In genomic region chr11:64165842-64166635, GRCh38 we compare ENCODE assay signal across 8 cellular contexts. TPM values are rescaled to one million over a fixed set of nuclear protein-coding genes. Genes with fewer than 3 reads are reported as not detected.
DNase-seq lines count a peak whose midpoint lies in the region; ATAC-seq and TF ChIP-seq lines count a peak whose summit lies in the region.

Gene MACROD1 (minus strand): TSS chr11:64166113. CDS start chr11:64165994, 119 bp downstream.

- H3K27ac Mint-ChIP-seq in T-helper 17 cell = peak within 1 kb of the TSS; percentile 79

- ATAC-seq in HG02678 (IDR thresholded peaks at IDR 0.05; ENCODE audit: unreplicated experiment) (peak; percentile 83), T-helper 17 cell (peak; percentile 96), right cardiac atrium (peak; percentile 92 to 94)

- DNase-seq in GM06990 (ENCODE audit: extremely low read depth, insufficient read length) = peak; percentile 87
- DNase-seq in NCI-H1417 treated with DMSO at 0.1 percent for 48 hours (lab: John Stamatoyannopoulos, UW) = peak; percentile 61
- DNase-seq in T-helper 17 cell = peak; percentile 58 to 68 (median 68)
- DNase-seq in right cardiac atrium = peak; percentile 88 to 96 (median 93)
- DNase-seq in vagina (ENCODE audit: extremely low spot score in 2 of 2) = no peak

- intact Hi-C loops in right cardiac atrium (cut with DNase I) (no loop called here), vagina (cut with DNase I) (loop anchor here (10.0 kb wide), 1 partner anchor 1401 kb away; the partner anchor contains the start of gene POLR2G)

- TF ChIP-seq CTCF in GM06990 (IDR thresholded peaks at IDR 0.05; ENCODE audit: insufficient read depth, low read length, poor library complexity, severe bottlenecking) (peak; percentile 4), vagina (IDR thresholded peaks at IDR 0.05) (no peak)

- H3K4me1 ChIP-seq in right cardiac atrium (ENCODE audit: control insufficient read depth, insufficient read depth, low read length) (no peaks in the 10 kb centered on the region), rectal smooth muscle tissue (ENCODE audit: control insufficient read depth, insufficient read depth, low read length) (peaks cover 3% of the 10 kb centered on the region), vagina (peaks cover 30% of the 10 kb centered on the region)

- H3K36me3 Mint-ChIP-seq in T-helper 17 cell (ENCODE audit: low read depth) = no peaks in the 10 kb centered on the region

- H3K36me3 ChIP-seq in GM06990 (ENCODE audit: control insufficient read depth, insufficient read depth, low read length) (no peaks in the 10 kb centered on the region), rectal smooth muscle tissue (ENCODE audit: control insufficient read depth, insufficient read depth, low read length) (no peaks in the 10 kb centered on the region), vagina (no peaks in the 10 kb centered on the region)

- H3K27me3 Mint-ChIP-seq in T-helper 17 cell = no peaks in the 10 kb centered on the region

- H3K4me3 Mint-ChIP-seq in T-helper 17 cell = peak within 1 kb of the TSS; percentile 93

- peak within 1 kb of the TSS; percentile 30 for H3K9ac ChIP-seq in rectal smooth muscle tissue (ENCODE audit: low read length)

- 1% methylated on average over 92 of the region's 92 CpGs for WGBS in right cardiac atrium

- H3K27me3 ChIP-seq in GM06990 (replicated peaks; ENCODE audit: control insufficient read depth, insufficient read depth, low read length) (no peaks in the 10 kb centered on the region), right cardiac atrium (ENCODE audit: control insufficient read depth, insufficient read depth) (no peaks in the 10 kb centered on the region), rectal smooth muscle tissue (ENCODE audit: control insufficient read depth, insufficient read depth, low read length) (no peaks in the 10 kb centered on the region), vagina (no peaks in the 10 kb centered on the region)

- H3K9me3 ChIP-seq in T-helper 17 cell (ENCODE audit: control insufficient read depth, low read length, poor library complexity, severe bottlenecking) (no peaks in the 10 kb centered on the region), right cardiac atrium (ENCODE audit: control insufficient read depth, low read length) (no peaks in the 10 kb centered on the region), vagina (no peaks in the 10 kb centered on the region)

- H3K4me3 ChIP-seq in GM06990 (replicated peaks; ENCODE audit: low read depth, low read length) = peak within 1 kb of the TSS; percentile 69
- H3K4me3 ChIP-seq in right cardiac atrium (ENCODE audit: low read length) = peak within 1 kb of the TSS; percentile 86
- H3K4me3 ChIP-seq in rectal smooth muscle tissue (ENCODE audit: low read length) = peak within 1 kb of the TSS; percentile 80
- H3K4me3 ChIP-seq in vagina = peak within 1 kb of the TSS; percentile 59 to 65

- peaks cover 15% of the 10 kb centered on the region for H3K4me1 Mint-ChIP-seq in T-helper 17 cell

- peak within 1 kb of the TSS; percentile 70 for H3K27ac ChIP-seq in angular gyrus (ENCODE audit: low read depth, low read length)
- peak within 1 kb of the TSS; percentile 33 for H3K27ac ChIP-seq in right cardiac atrium (ENCODE audit: low read length)
- peak within 1 kb of the TSS; percentile 45 for H3K27ac ChIP-seq in rectal smooth muscle tissue (ENCODE audit: low read depth, low read length)
- peak within 1 kb of the TSS; percentile 82 for H3K27ac ChIP-seq in vagina

- peak in 1 of 2 donors; percentile 16 for TF ChIP-seq POLR2A in vagina (IDR thresholded peaks at IDR 0.05)

RNA-seq across cellular contexts. Expression of gene MACROD1, which starts in this region (rescaled TPM):
- total RNA-seq in T-helper 17 cell (1 to 10 TPM; 3.9 to 7.5 TPM), right cardiac atrium (10 to 100 TPM; 40.4 to 62.2 (median 52.6) TPM), vagina (61.4 TPM)
- 63.8 TPM for polyA plus RNA-seq in right cardiac atrium

Comparison
In these comparisons a context has a peak if more than half of its experiments do, and no peak if none do; other contexts are left out.
1. DNase-seq: peak in GM06990 (single experiment), NCI-H1417 treated with DMSO at 0.1 percent for 48 hours (single experiment), T-helper 17 cell (3 of 3) and right cardiac atrium (3 of 3); none in vagina (0 of 2).
2. Peak in every context shown above with its lines, with median percentiles within 50 percentile points of each other: H3K4me3 ChIP-seq, ATAC-seq and H3K27ac ChIP-seq.